ENCODE assay signal across 28 cellular contexts in genomic region chr5:35324201-35324600, GRCh38.
"Had no signal": no experiment of that assay in that cellular context is flagged by ENCODE, and none has a peak within 500 bp of the region (broad histone marks: within the 10 kb centered on the region; RNA-seq: fewer than 3 reads in every experiment).

No MANE protein-coding gene starts in this region.

- H3K27ac Mint-ChIP-seq: stimulated activated effector memory CD8-positive, alpha-beta T cell treated with anti-CD3 and anti-CD28 coated beads, Interleukin-12 subunit alpha, Interleukin-12 subunit beta, amount 100 ng/mL, for 72 hours; stimulated activated memory B cell treated with anti-CD40 and anti-IgM and Interleukin-4, amounts not matched to agents 10 μg/mL and 1 μg/mL and 100 μg/mL, for 72 hours; stimulated activated naive B cell treated with anti-CD40 and anti-IgM and Interleukin-4, amounts not matched to agents 10 μg/mL and 1 μg/mL and 100 μg/mL, for 72 hours; stimulated activated naive CD8-positive, alpha-beta T cell treated with anti-CD3 and anti-CD28 coated beads, Interleukin-15, amount 100 ng/mL, for 72 hours; stimulated activated naive CD8-positive, alpha-beta T cell treated with anti-CD3 and anti-CD28 coated beads, Interleukin-15, Interleukin-2, amounts not matched to agents 100 ng/mL and 50 ng/mL, for 24 hours; type B pancreatic cell had no signal

- DNase-seq: stimulated activated CD4-positive, alpha-beta T cell treated with anti-CD3 and anti-CD28 coated beads, Interleukin-2, amount 100 ng/mL, for 48 hours; stimulated activated CD4-positive, alpha-beta T cell treated with anti-CD3 and anti-CD28 coated beads, Interleukin-4, amount 100 ng/mL, for 1 hour; stimulated activated CD4-positive, alpha-beta T cell treated with anti-CD3 and anti-CD28 coated beads, Interleukin-4, amount 100 ng/mL, for 24 hours; stimulated activated CD4-positive, alpha-beta T cell treated with anti-CD3 and anti-CD28 coated beads, Interleukin-4, amount 100 ng/mL, for 4 hours; stimulated activated CD8-positive, alpha-beta memory T cell treated with anti-CD3 and anti-CD28 coated beads, Interleukin-4, amount 100 ng/mL, for 48 hours; stimulated activated naive B cell treated with anti-CD40 and anti-IgM and Interleukin-4, amounts not matched to agents 10 μg/mL and 1 μg/mL and 100 μg/mL, for 72 hours; stimulated activated naive CD4-positive, alpha-beta T cell; stimulated activated naive CD4-positive, alpha-beta T cell treated with Interleukin-2 at 50 U/mL for 16 hours; stimulated activated naive CD8-positive, alpha-beta T cell treated with anti-CD3 and anti-CD28 coated beads, Interleukin-15, amount 100 ng/mL, for 72 hours; stimulated activated naive CD8-positive, alpha-beta T cell treated with anti-CD3 and anti-CD28 coated beads, Interleukin-15, Interleukin-2, amounts not matched to agents 100 U/mL and 50 U/mL, for 24 hours; stomach; substantia nigra; testis; thyroid gland; tibial artery; transverse colon; trophoblast cell; upper lobe of right lung; uterus had no signal

- H3K27me3 Mint-ChIP-seq: stimulated activated memory B cell treated with anti-CD40 and anti-IgM and Interleukin-4, amounts not matched to agents 10 μg/mL and 1 μg/mL and 100 μg/mL, for 72 hours; type B pancreatic cell had no signal

- H3K4me3 ChIP-seq: stomach, suprapubic skin, testis, thoracic aorta, thyroid gland, tibial artery, tibial nerve, transverse colon, upper lobe of left lung, upper lobe of right lung, uterus, vagina had no signal

- H3K9me3 ChIP-seq: stomach, suprapubic skin, testis, thoracic aorta, thyroid gland, tibial artery, tibial nerve, transverse colon, upper lobe of left lung, upper lobe of right lung, uterus, vagina had no signal

- H3K4me3 Mint-ChIP-seq: stimulated activated effector memory CD8-positive, alpha-beta T cell treated with anti-CD3 and anti-CD28 coated beads, Interleukin-12 subunit alpha, Interleukin-12 subunit beta, amount 100 ng/mL, for 72 hours; stimulated activated memory B cell treated with anti-CD40 and anti-IgM and Interleukin-4, amounts not matched to agents 10 μg/mL and 1 μg/mL and 100 μg/mL, for 72 hours; stimulated activated naive B cell treated with anti-CD40 and anti-IgM and Interleukin-4, amounts not matched to agents 10 μg/mL and 1 μg/mL and 100 μg/mL, for 72 hours; stimulated activated naive CD8-positive, alpha-beta T cell treated with anti-CD3 and anti-CD28 coated beads, Interleukin-15, amount 100 ng/mL, for 72 hours; stimulated activated naive CD8-positive, alpha-beta T cell treated with anti-CD3 and anti-CD28 coated beads, Interleukin-15, Interleukin-2, amounts not matched to agents 100 ng/mL and 50 ng/mL, for 24 hours; type B pancreatic cell had no signal

- H3K36me3 Mint-ChIP-seq: stimulated activated effector memory CD8-positive, alpha-beta T cell treated with anti-CD3 and anti-CD28 coated beads, Interleukin-12 subunit alpha, Interleukin-12 subunit beta, amount 100 ng/mL, for 72 hours; stimulated activated memory B cell treated with anti-CD40 and anti-IgM and Interleukin-4, amounts not matched to agents 10 μg/mL and 1 μg/mL and 100 μg/mL, for 72 hours; stimulated activated naive B cell treated with anti-CD40 and anti-IgM and Interleukin-4, amounts not matched to agents 10 μg/mL and 1 μg/mL and 100 μg/mL, for 72 hours; type B pancreatic cell had no signal

- H3K9me3 Mint-ChIP-seq: stimulated activated memory B cell treated with anti-CD40 and anti-IgM and Interleukin-4, amounts not matched to agents 10 μg/mL and 1 μg/mL and 100 μg/mL, for 72 hours; stimulated activated naive B cell treated with anti-CD40 and anti-IgM and Interleukin-4, amounts not matched to agents 10 μg/mL and 1 μg/mL and 100 μg/mL, for 72 hours; type B pancreatic cell had no signal

- H3K4me1 ChIP-seq: stomach, testis, thyroid gland, tibial artery, tibial nerve, transverse colon, upper lobe of left lung, upper lobe of right lung, uterus had no signal

- H3K27ac ChIP-seq: stomach, suprapubic skin, testis, thoracic aorta, thyroid gland, tibial artery, tibial nerve, transverse colon, upper lobe of left lung, upper lobe of right lung, uterus, vagina had no signal

- H3K27me3 ChIP-seq: stomach, suprapubic skin, testis, thyroid gland, tibial artery, tibial nerve, transverse colon, upper lobe of left lung, upper lobe of right lung, uterus, vagina had no signal

- ATAC-seq: stimulated activated effector memory CD8-positive, alpha-beta T cell treated with anti-CD3 and anti-CD28 coated beads, Interleukin-12 subunit alpha, Interleukin-12 subunit beta, amount 100 ng/mL, for 72 hours; stimulated activated memory B cell treated with anti-CD40 and anti-IgM and Interleukin-4, amounts not matched to agents 10 μg/mL and 1 μg/mL and 100 μg/mL, for 72 hours; stimulated activated naive B cell treated with anti-CD40 and anti-IgM and Interleukin-4, amounts not matched to agents 10 μg/mL and 1 μg/mL and 100 μg/mL, for 72 hours; stimulated activated naive CD8-positive, alpha-beta T cell treated with anti-CD3 and anti-CD28 coated beads, Interleukin-15, amount 100 ng/mL, for 72 hours; stimulated activated naive CD8-positive, alpha-beta T cell treated with anti-CD3 and anti-CD28 coated beads, Interleukin-15, Interleukin-2, amounts not matched to agents 100 U/mL and 50 U/mL, for 24 hours; upper lobe of right lung had no signal

- H3K36me3 ChIP-seq: stomach, suprapubic skin, thoracic aorta, thyroid gland, tibial artery, tibial nerve, transverse colon, upper lobe of left lung, upper lobe of right lung, uterus, vagina had no signal
